In genomic region chr16:2468142-2468724, GRCh38 we compare ENCODE assay signal across 6 cellular contexts. TPM values are rescaled to one million over a fixed set of nuclear protein-coding genes. Genes with fewer than 3 reads are reported as not detected.
DNase-seq lines count a peak whose midpoint lies in the region; FAIRE-seq and TF ChIP-seq lines count a peak whose summit lies in the region.

No MANE protein-coding gene starts in this region.

- DNase-seq in H54 (ENCODE audit: insufficient read length, low spot score) (peak; percentile 72), SJSA1 (ENCODE audit: low read depth in 1 of 2, low spot score in 2 of 2) (peak in 1 of 2 experiments; percentile 47), cerebellar nuclear complex (lab: John Stamatoyannopoulos, UW) (no peak)
- no peak for DNase-seq in activated CD8-positive, alpha-beta memory T cell treated with anti-CD3 and anti-CD28 coated beads, Interleukin-2, amount 50 U/mL, for 4 hours
- no peak for DNase-seq in activated CD4-positive, alpha-beta T cell treated with anti-CD3 and anti-CD28 coated beads for 4 hours

- peak overlapping the region; percentile 60 for H3K27ac ChIP-seq in SJSA1

- peak overlapping the region; percentile 41 for H3K4me3 ChIP-seq in SJSA1
- peak overlapping the region; percentile 46 for H3K4me3 ChIP-seq in iPS-18c (ENCODE audit: insufficient read depth, low read depth, low read length)

- H3K9me3 ChIP-seq in SJSA1 (replicated peaks) (no peaks in the 10 kb centered on the region), iPS-18c (ENCODE audit: control insufficient read depth, insufficient read depth, low read length) (no peaks in the 10 kb centered on the region)

- peaks cover 57% of the 10 kb centered on the region for H3K4me1 ChIP-seq in SJSA1 (replicated peaks)

- peaks cover 13% of the 10 kb centered on the region; the same call in 1 of the 2 replicates for H3K36me3 ChIP-seq in SJSA1

- no peak for FAIRE-seq in H54 (lab: Jason Lieb, UNC)

- 0 out of 2 replicates have a peak, but pooled peaks cover 3% of the 10 kb centered on the region for H3K27me3 ChIP-seq in SJSA1 (replicated peaks)

- TF ChIP-seq POLR2A in H54 (IDR thresholded peaks at IDR 0.05; ENCODE audit: low read depth, low read length) = peak; percentile 40

RNA-seq across cellular contexts. Expression of gene NTN3, which starts 2.9 kb away (rescaled TPM):
- total RNA-seq in SJSA1 (2014; rRNA removed; shearing (Covaris generic)) = 0.24 TPM in 1 of 2 replicates, not detected in the other

RNA-seq across cellular contexts. Expression of gene TBC1D24, which starts 6.7 kb away (rescaled TPM):
- 8.4 and 9.3 TPM in 2 replicates for total RNA-seq in SJSA1 (2014; rRNA removed; shearing (Covaris generic))

RNA-seq across cellular contexts. Expression of gene TEDC2, which starts 8.3 kb away (rescaled TPM):
- 22.3 and 36.3 TPM in 2 replicates for total RNA-seq in SJSA1 (2014; rRNA removed; shearing (Covaris generic))

RNA-seq across cellular contexts. Expression of gene CCNF, which starts 39.0 kb away (rescaled TPM):
- total RNA-seq in SJSA1 (2014; rRNA removed; shearing (Covaris generic)) = 43.4 and 48.2 TPM in 2 replicates

RNA-seq across cellular contexts. Expression of gene ATP6V0C, which starts 45.5 kb away (rescaled TPM):
- 44.6 and 69.7 TPM in 2 replicates for total RNA-seq in SJSA1 (2014; rRNA removed; shearing (Covaris generic))
